Comparison of ENCODE assay signal across 8 cellular contexts in genomic region chr11:14577835-14578529, GRCh38. TPM values are rescaled to one million over a fixed set of nuclear protein-coding genes. Genes with fewer than 3 reads are reported as not detected.
DNase-seq lines count a peak whose midpoint lies in the region; ATAC-seq and TF ChIP-seq lines count a peak whose summit lies in the region.

No MANE protein-coding gene starts in this region.

- no peak for TF ChIP-seq CTCF in esophagus squamous epithelium (IDR thresholded peaks at IDR 0.05)

- H3K9me3 ChIP-seq in CD4-positive, CD25-positive, alpha-beta regulatory T cell (ENCODE audit: control insufficient read depth in 2 of 2, low read length in 2 of 2) = no peaks in the 10 kb centered on the region
- no peaks in the 10 kb centered on the region for H3K9me3 ChIP-seq in esophagus squamous epithelium

- no peaks in the 10 kb centered on the region for H3K27me3 Mint-ChIP-seq in CD4-positive, CD25-positive, alpha-beta regulatory T cell
- H3K27me3 Mint-ChIP-seq in IgD-negative memory B cell = no peaks in the 10 kb centered on the region

- H3K36me3 ChIP-seq in CD4-positive, CD25-positive, alpha-beta regulatory T cell (ENCODE audit: control insufficient read depth, insufficient read depth, low read length) = no peaks in the 10 kb centered on the region
- no peaks in the 10 kb centered on the region for H3K36me3 ChIP-seq in esophagus squamous epithelium

- H3K27ac ChIP-seq in CD4-positive, CD25-positive, alpha-beta regulatory T cell (ENCODE audit: insufficient read depth, low read length, poor library complexity, severe bottlenecking) = peak overlapping the region; percentile 75
- peak overlapping the region in 2 of 4 donors; percentile 18 to 22 for H3K27ac ChIP-seq in esophagus squamous epithelium

- peak overlapping the region in 3 of 4 donors; percentile 30 to 73 (median 59) for H3K4me3 Mint-ChIP-seq in CD4-positive, CD25-positive, alpha-beta regulatory T cell
- peak overlapping the region; percentile 5 to 76 (median 66) for H3K4me3 Mint-ChIP-seq in IgD-negative memory B cell

- peak overlapping the region; percentile 71 for H3K4me3 ChIP-seq in CD4-positive, CD25-positive, alpha-beta regulatory T cell (ENCODE audit: low read depth, low read length)
- no peak overlapping the region for H3K4me3 ChIP-seq in esophagus squamous epithelium

- peak overlapping the region; percentile 76 to 94 (median 92) for H3K27ac Mint-ChIP-seq in CD4-positive, CD25-positive, alpha-beta regulatory T cell
- peak overlapping the region; percentile 30 to 94 (median 71) for H3K27ac Mint-ChIP-seq in IgD-negative memory B cell

- H3K4me1 Mint-ChIP-seq in CD4-positive, CD25-positive, alpha-beta regulatory T cell = peaks cover 17 to 72% (median 46%) of the 10 kb centered on the region in 4 donors
- peaks cover 10 to 35% (median 28%) of the 10 kb centered on the region in 3 donors for H3K4me1 Mint-ChIP-seq in IgD-negative memory B cell

- DNase-seq in CD4-positive, CD25-positive, alpha-beta regulatory T cell = peak in 2 of 3 donors; percentile 18 to 39
- DNase-seq in effector CD4-positive, alpha-beta T cell = peak; percentile 5
- no peak for DNase-seq in cerebellar cortex (ENCODE audit: low spot score)
- DNase-seq in esophagus squamous epithelium (lab: John Stamatoyannopoulos, UW) = no peak
- no peak for DNase-seq in midbrain (lab: John Stamatoyannopoulos, UW)

- peaks cover 0 to 25% (median 0%) of the 10 kb centered on the region in 7 donors for H3K9me3 Mint-ChIP-seq in CD4-positive, CD25-positive, alpha-beta regulatory T cell
- H3K9me3 Mint-ChIP-seq in IgD-negative memory B cell = peaks cover 0 to 4% (median 1%) of the 10 kb centered on the region in 3 donors

- H3K27me3 ChIP-seq in CD4-positive, CD25-positive, alpha-beta regulatory T cell (ENCODE audit: control insufficient read depth, insufficient read depth, low read length) = no peaks in the 10 kb centered on the region
- H3K27me3 ChIP-seq in esophagus squamous epithelium = no peaks in the 10 kb centered on the region

- peaks cover 37% of the 10 kb centered on the region for H3K4me1 ChIP-seq in CD4-positive, CD25-positive, alpha-beta regulatory T cell (ENCODE audit: control insufficient read depth, insufficient read depth, low read length, poor library complexity, severe bottlenecking)
- peaks cover 0 to 12% (median 7%) of the 10 kb centered on the region in 3 donors for H3K4me1 ChIP-seq in esophagus squamous epithelium

- intact Hi-C loops in esophagus squamous epithelium (cut with DNase I) = no loop called here

- 63 to 82% methylated on average over 4 of the region's 4 CpGs for WGBS in esophagus squamous epithelium, 2 donors

- H3K36me3 Mint-ChIP-seq in CD4-positive, CD25-positive, alpha-beta regulatory T cell = peaks cover 22% of the 10 kb centered on the region
- peaks cover 2% of the 10 kb centered on the region for H3K36me3 Mint-ChIP-seq in IgD-negative memory B cell

- ATAC-seq in CD4-positive, CD25-positive, alpha-beta regulatory T cell (ENCODE audit: low read depth in 2 of 2) = peak in 1 of 2 donors; percentile 1
- ATAC-seq in GM19395 (IDR thresholded peaks at IDR 0.05; ENCODE audit: unreplicated experiment) = peak; percentile 33
- ATAC-seq in GM19397 (IDR thresholded peaks at IDR 0.05; ENCODE audit: unreplicated experiment) = no peak

- TF ChIP-seq POLR2A in esophagus squamous epithelium (IDR thresholded peaks at IDR 0.05) = no peak

RNA-seq across cellular contexts. Expression of gene PSMA1, which starts 57.8 kb away (rescaled TPM):
- total RNA-seq in CD4-positive, CD25-positive, alpha-beta regulatory T cell = 190 TPM
- polyA plus RNA-seq in CD4-positive, CD25-positive, alpha-beta regulatory T cell = 100 to 1,000 TPM; 163 to 224 (median 195) TPM
- 138 TPM for polyA plus RNA-seq in IgD-negative memory B cell
- total RNA-seq in esophagus squamous epithelium = 100 to 1,000 TPM in 3 of 4 donors, 10 to 100 TPM in 1; 72.0 to 127 (median 114) TPM

Comparison
In these comparisons a context has a peak if more than half of its experiments do, and no peak if none do; other contexts are left out.
1. DNase-seq: peak in CD4-positive, CD25-positive, alpha-beta regulatory T cell (2 of 3) and effector CD4-positive, alpha-beta T cell (single experiment); none in cerebellar cortex (single experiment), esophagus squamous epithelium (single experiment) and midbrain (single experiment).